In genomic region chr1:17438176-17438976, GRCh38 we compare ENCODE assay signal across 1 cellular context.
TF ChIP-seq lines count a peak whose summit lies in the region.

No MANE protein-coding gene starts in this region.

TF ChIP-seq in HepG2, 621 proteins besides CTCF, POLR2A, EP300 and RAD21 (continued from another document and continues in another):
- 0 out of 2 replicates have a peak, but pooled peaks have one; percentile 35 for TF ChIP-seq ZSCAN5A (CRISPR knock-in tag; IDR thresholded peaks at IDR 0.05; ENCODE audit: borderline replicate concordance)
- no peak for TF ChIP-seq SOX6 (IDR thresholded peaks at IDR 0.05)
- TF ChIP-seq SOX6 (CRISPR knock-in tag; IDR thresholded peaks at IDR 0.05), result 0 out of 2 replicates have a peak, but pooled peaks have one; percentile 24
- no peak for TF ChIP-seq ZNF350 (CRISPR knock-in tag; IDR thresholded peaks at IDR 0.05; ENCODE audit: borderline replicate concordance, low read depth)
- TF ChIP-seq ELF3 (CRISPR knock-in tag; IDR thresholded peaks at IDR 0.05), result peak; percentile 66; the same call in 1 of the 2 replicates
- no peak for TF ChIP-seq ETS1 (CRISPR knock-in tag; IDR thresholded peaks at IDR 0.05)
- no peak for TF ChIP-seq ZNF761 (CRISPR knock-in tag; conservative IDR thresholded peaks at IDR 0.05)
- no peak for TF ChIP-seq ZNF333 (CRISPR knock-in tag; IDR thresholded peaks at IDR 0.05; ENCODE audit: borderline replicate concordance)
- TF ChIP-seq ZNF773 (CRISPR knock-in tag; IDR thresholded peaks at IDR 0.05; ENCODE audit: borderline replicate concordance), result peak; percentile 29; the same call in 1 of the 2 replicates
- TF ChIP-seq ZBTB14 (CRISPR knock-in tag; IDR thresholded peaks at IDR 0.05), result no peak
- TF ChIP-seq ZMYM4 (CRISPR knock-in tag; IDR thresholded peaks at IDR 0.05), result 0 out of 2 replicates have a peak, but pooled peaks have one; percentile 26
- TF ChIP-seq JDP2 (CRISPR knock-in tag; IDR thresholded peaks at IDR 0.05; ENCODE audit: borderline replicate concordance), result no peak
- no peak for TF ChIP-seq ZNF619 (CRISPR knock-in tag; IDR thresholded peaks at IDR 0.05)
- TF ChIP-seq EHMT2 (IDR thresholded peaks at IDR 0.05; ENCODE audit: borderline replicate concordance, low read depth, low read length), result no peak
- TF ChIP-seq FOXM1 (CRISPR knock-in tag; IDR thresholded peaks at IDR 0.05), result no peak
- no peak for TF ChIP-seq ZNF609 (CRISPR knock-in tag; IDR thresholded peaks at IDR 0.05; ENCODE audit: borderline replicate concordance)
- no peak for TF ChIP-seq HDAC2 (CRISPR knock-in tag; IDR thresholded peaks at IDR 0.05)
- no peak for TF ChIP-seq ZFYVE20 (CRISPR knock-in tag; IDR thresholded peaks at IDR 0.05; ENCODE audit: borderline replicate concordance, low read depth)
- TF ChIP-seq SIN3A (IDR thresholded peaks at IDR 0.05; ENCODE audit: borderline replicate concordance, low read depth, low read length), result 0 out of 2 replicates have a peak, but pooled peaks have one; percentile 20
- no peak for TF ChIP-seq RXRB (CRISPR knock-in tag; IDR thresholded peaks at IDR 0.05; ENCODE audit: borderline replicate concordance)
- TF ChIP-seq MXI1 (IDR thresholded peaks at IDR 0.05; ENCODE audit: borderline replicate concordance, low read depth, low read length), result no peak
- peak; percentile 63 for TF ChIP-seq ZNF687 (CRISPR knock-in tag; IDR thresholded peaks at IDR 0.05)
- no peak for TF ChIP-seq GATAD2A (CRISPR knock-in tag; IDR thresholded peaks at IDR 0.05)
- no peak for TF ChIP-seq ZNF17 (CRISPR knock-in tag; IDR thresholded peaks at IDR 0.05)
- no peak for TF ChIP-seq ZNF414 (CRISPR knock-in tag; IDR thresholded peaks at IDR 0.05)
- TF ChIP-seq MTA3 (CRISPR knock-in tag; IDR thresholded peaks at IDR 0.05), result no peak
- peak; percentile 46; the same call in 1 of the 2 replicates for TF ChIP-seq HNRNPL (IDR thresholded peaks at IDR 0.05; ENCODE audit: low read depth, low read length)
- peak; percentile 24; the same call in 1 of the 2 replicates for TF ChIP-seq SP5 (CRISPR knock-in tag; IDR thresholded peaks at IDR 0.05; ENCODE audit: borderline replicate concordance, low read depth)
- peak; percentile 30; the same call in 1 of the 2 replicates for TF ChIP-seq SRY (CRISPR knock-in tag; IDR thresholded peaks at IDR 0.05)
- peak; percentile 59; the same call in 1 of the 2 replicates for TF ChIP-seq FOXC1 (CRISPR knock-in tag; IDR thresholded peaks at IDR 0.05; ENCODE audit: borderline replicate concordance)
- no peak for TF ChIP-seq TIGD3 (CRISPR knock-in tag; IDR thresholded peaks at IDR 0.05; ENCODE audit: borderline replicate concordance)
- TF ChIP-seq NFE2 (CRISPR knock-in tag; IDR thresholded peaks at IDR 0.05), result no peak
- no peak for TF ChIP-seq CENPBD1 (CRISPR knock-in tag; IDR thresholded peaks at IDR 0.05; ENCODE audit: borderline replicate concordance, low read depth)
- no peak for TF ChIP-seq SNAPC4 (CRISPR knock-in tag; IDR thresholded peaks at IDR 0.05)
- TF ChIP-seq RNF2 (conservative IDR thresholded peaks at IDR 0.05; ENCODE audit: low read depth), result no peak
- no peak for TF ChIP-seq SOX5 (CRISPR knock-in tag; IDR thresholded peaks at IDR 0.05; ENCODE audit: borderline replicate concordance)
- TF ChIP-seq ZNF260 (CRISPR knock-in tag; IDR thresholded peaks at IDR 0.05; ENCODE audit: borderline replicate concordance, low read depth), result no peak
